Comparison of ENCODE assay signal across 30 cellular contexts in genomic region chr17:1156864-1157263, GRCh38.
"Had no signal": no experiment of that assay in that cellular context is flagged by ENCODE, and none has a peak within 500 bp of the region (broad histone marks: within the 10 kb centered on the region; RNA-seq: fewer than 3 reads in every experiment).

No MANE protein-coding gene starts in this region.

- FAIRE-seq: bronchial epithelial cell had no signal

- ATAC-seq: activated naive CD8-positive, alpha-beta T cell treated with anti-CD3 and anti-CD28 coated beads, Interleukin-2, amount 50 U/mL, for 24 hours; activated T-cell treated with anti-CD3 and anti-CD28 coated beads, Interleukin-2, amount 50 U/mL, for 4 hours; PC-3 had no signal

- DNase-seq: activated B cell treated with CpG ODN at 0.5 μM for 24 hours; activated CD4-positive, alpha-beta memory T cell treated with anti-CD3 and anti-CD28 coated beads for 36 hours; activated CD4-positive, alpha-beta T cell treated with anti-CD3 and anti-CD28 coated beads for 4 hours; activated CD4-positive, alpha-beta T cell treated with anti-CD3 and anti-CD28 coated beads, Interleukin-2, amount 50 U/mL, for 1 hour; activated CD4-positive, CD25-positive, alpha-beta regulatory T cell treated with anti-CD3 and anti-CD28 coated beads, Interleukin-2, amount 50 U/mL, for 72 hours; activated CD8-positive, alpha-beta memory T cell treated with anti-CD3 and anti-CD28 coated beads, Interleukin-2, amount 50 U/mL, for 4 hours; activated naive CD4-positive, alpha-beta T cell treated with anti-CD3 and anti-CD28 coated beads, Interleukin-2, amount 10 ng/mL, durations not matched to agents 7 days and 5 days; activated naive CD8-positive, alpha-beta T cell treated with anti-CD3 and anti-CD28 coated beads, Interleukin-2, amount 50 U/mL, for 24 hours; activated T-cell treated with anti-CD3 and anti-CD28 coated beads for 4 hours; activated T-cell treated with anti-CD3 and anti-CD28 coated beads, Interleukin-2, amount 50 U/mL, for 4 hours; amniotic stem cell; aorta; caudate nucleus; cerebellar nuclear complex; NCI-H1105; NCI-H1417 treated with DMSO at 0.1 percent for 48 hours; NCI-H187 treated with DMSO at 0.1 percent for 48 hours; NCI-H2081 treated with DMSO at 0.1 percent for 48 hours; NCI-H226; NCI-H446 treated with DMSO at 0.1 percent for 48 hours; NCI-H524; NCI-H748 treated with DMSO at 0.1 percent for 48 hours; NK-92 treated with Interleukin-12 subunit alpha and Interleukin-12 subunit beta, amount 100 ng/mL, for 24 hours; PC-3; Right ventricle myocardium superior; SW 1271; T-helper 1 cell; T-helper 2 cell; T-helper 9 cell had no signal
